Comparison of ENCODE assay signal across 8 cellular contexts in genomic region chr9:8856686-8857329, GRCh38.
DNase-seq lines count a peak whose midpoint lies in the region; ATAC-seq and TF ChIP-seq lines count a peak whose summit lies in the region.

No MANE protein-coding gene starts in this region.

- TF ChIP-seq CTCF in brain microvascular endothelial cell (IDR thresholded peaks at IDR 0.05; ENCODE audit: low read depth, low read length, missing control alignments) = peak; percentile 21
- peak; percentile 3 for TF ChIP-seq CTCF in liver (IDR thresholded peaks at IDR 0.05; ENCODE audit: low read depth, low read length, missing input control)
- no peak for TF ChIP-seq CTCF in upper lobe of left lung (IDR thresholded peaks at IDR 0.05)

- H3K9me3 ChIP-seq in liver (ENCODE audit: control insufficient read depth in 4 of 4, low read length in 3 of 4) = no peaks in the 10 kb centered on the region
- no peaks in the 10 kb centered on the region for H3K9me3 ChIP-seq in upper lobe of left lung

- H3K4me1 ChIP-seq in liver (ENCODE audit: control insufficient read depth in 4 of 4, insufficient read depth in 4 of 4, low read length in 3 of 4) = peaks cover 5 to 27% (median 19%) of the 10 kb centered on the region in 4 donors
- peaks cover 8 to 17% (median 10%) of the 10 kb centered on the region in 4 donors for H3K4me1 ChIP-seq in upper lobe of left lung

- peaks cover 2% of the 10 kb centered on the region for H3K27me3 ChIP-seq in brain microvascular endothelial cell (replicated peaks)
- H3K27me3 ChIP-seq in liver (ENCODE audit: control insufficient read depth in 4 of 4, insufficient read depth in 4 of 4, low read length in 3 of 4) = no peaks in the 10 kb centered on the region
- H3K27me3 ChIP-seq in upper lobe of left lung = peaks cover 0 to 19% (median 6%) of the 10 kb centered on the region in 4 donors

- H3K9me3 Mint-ChIP-seq in activated T-cell treated with anti-CD3 and anti-CD28 coated beads, Interleukin-2, amount 50 U/mL, for 4 hours = no peaks in the 10 kb centered on the region

- H3K9ac ChIP-seq in liver (ENCODE audit: low read depth in 1 of 2, low read length in 2 of 2) = peak overlapping the region; percentile 42 to 58

- peaks cover 41% of the 10 kb centered on the region for H3K27me3 Mint-ChIP-seq in activated T-cell treated with anti-CD3 and anti-CD28 coated beads, Interleukin-2, amount 50 U/mL, for 4 hours (ENCODE audit: low read depth)

- WGBS in liver = 6% methylated on average over 14 of the region's 14 CpGs
- WGBS in upper lobe of left lung, 2 donors = 8 to 13% methylated on average over 14 of the region's 14 CpGs

- no peak for TF ChIP-seq EP300 in upper lobe of left lung (IDR thresholded peaks at IDR 0.05)

- in situ Hi-C loops in brain microvascular endothelial cell (cut with HindIII; ENCODE audit: low pct_ligation_motif_present, low sequenced_read_pairs) = no loop called here

- H3K4me3 ChIP-seq in brain microvascular endothelial cell (ENCODE audit: low read depth, low read length) (peak overlapping the region; percentile 53), liver (ENCODE audit: low read depth in 1 of 3, low read length in 3 of 3) (peak overlapping the region; percentile 72 to 84 (median 73)), upper lobe of left lung (peak overlapping the region; percentile 42 to 65 (median 56))

- DNase-seq in activated T-cell treated with anti-CD3 and anti-CD28 coated beads, Interleukin-2, amount 50 U/mL, for 4 hours = no peak
- no peak for DNase-seq in activated T-cell treated with anti-CD3 and anti-CD28 coated beads, Interleukin-2, amount 50 U/mL, for 1 hour
- no peak for DNase-seq in brain microvascular endothelial cell
- DNase-seq in upper lobe of left lung = no peak
- DNase-seq in cerebellum (ENCODE audit: low spot score) = no peak

- H3K36me3 Mint-ChIP-seq in activated T-cell treated with anti-CD3 and anti-CD28 coated beads, Interleukin-2, amount 50 U/mL, for 4 hours (ENCODE audit: insufficient read depth) = no peaks in the 10 kb centered on the region

- H3K4me3 Mint-ChIP-seq in activated T-cell treated with anti-CD3 and anti-CD28 coated beads, Interleukin-2, amount 50 U/mL, for 4 hours = peak overlapping the region; percentile 42

- H3K27ac ChIP-seq in brain microvascular endothelial cell = no peak overlapping the region
- no peak overlapping the region for H3K27ac ChIP-seq in liver (ENCODE audit: low read depth in 1 of 2, low read length in 2 of 2)
- H3K27ac ChIP-seq in upper lobe of left lung = peak overlapping the region; percentile 21 to 70 (median 38)

- no peaks in the 10 kb centered on the region for H3K36me3 ChIP-seq in brain microvascular endothelial cell (replicated peaks)
- no peaks in the 10 kb centered on the region for H3K36me3 ChIP-seq in liver (ENCODE audit: control insufficient read depth in 4 of 4, insufficient read depth in 3 of 4, low read depth in 1 of 4, low read length in 3 of 4)
- no peaks in the 10 kb centered on the region for H3K36me3 ChIP-seq in upper lobe of left lung

- peaks cover 2% of the 10 kb centered on the region for H3K4me1 Mint-ChIP-seq in activated T-cell treated with anti-CD3 and anti-CD28 coated beads, Interleukin-2, amount 50 U/mL, for 4 hours (ENCODE audit: low read depth)

- no peak for TF ChIP-seq POLR2A in upper lobe of left lung (IDR thresholded peaks at IDR 0.05)

- TF ChIP-seq RAD21 in liver (IDR thresholded peaks at IDR 0.05) = no peak

- no peak for ATAC-seq in activated T-cell treated with anti-CD3 and anti-CD28 coated beads, Interleukin-2, amount 50 U/mL, for 4 hours
- ATAC-seq in upper lobe of left lung (ENCODE audit: low FRiP score in 2 of 2) (peak in 1 of 2 donors; percentile 2), GM19397 (IDR thresholded peaks at IDR 0.05; ENCODE audit: unreplicated experiment) (no peak), GM19328 (IDR thresholded peaks at IDR 0.05; ENCODE audit: unreplicated experiment) (no peak)

TF ChIP-seq in liver, 16 proteins besides CTCF, POLR2A, EP300 and RAD21:
- TF ChIP-seq FOXA2 (IDR thresholded peaks at IDR 0.05) (no peak), HNF4A (conservative IDR thresholded peaks at IDR 0.05) (no peak), NR2F2 (IDR thresholded peaks at IDR 0.05) (no peak), EGR1 (IDR thresholded peaks at IDR 0.05; ENCODE audit: low read depth in 2 of 2) (no peak), GABPA (IDR thresholded peaks at IDR 0.05 in 1 of 2, conservative IDR thresholded peaks at IDR 0.05 in 1 of 2) (no peak), RXRA (IDR thresholded peaks at IDR 0.05) (no peak), TAF1 (conservative IDR thresholded peaks at IDR 0.05) (no peak)

Comparison
In these comparisons a context has a peak if more than half of its experiments do, and no peak if none do; other contexts are left out.
1. H3K27ac ChIP-seq: peak in upper lobe of left lung (4 of 4); none in brain microvascular endothelial cell (single experiment) and liver (0 of 2).
2. CTCF ChIP-seq: peak in brain microvascular endothelial cell (single experiment) and liver (single experiment); none in upper lobe of left lung (0 of 6).
3. Peak in every context shown above with its lines, with median percentiles within 50 percentile points of each other: H3K4me3 ChIP-seq.